10 cellular contexts compared by ENCODE assay signal in the genomic region with DNA sequence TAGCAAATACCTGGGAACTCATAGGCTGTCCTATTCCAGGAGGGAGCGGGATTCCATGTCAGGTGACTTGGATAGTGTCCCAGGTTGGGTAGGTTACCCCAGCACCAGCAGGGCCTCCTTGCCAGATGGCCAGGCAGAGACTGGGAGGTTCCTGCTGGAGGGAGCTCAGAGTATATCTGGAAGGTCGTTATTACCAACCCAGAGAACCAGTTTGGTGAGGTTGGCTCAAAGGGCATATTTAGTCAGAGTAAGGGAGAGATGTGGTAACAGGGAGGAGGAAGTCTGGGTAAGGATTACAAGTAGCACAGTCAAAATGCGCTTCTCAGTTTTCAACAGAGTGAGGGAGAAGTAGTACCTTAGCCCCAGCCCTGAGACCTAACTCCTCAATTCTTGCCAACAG. TPM values are rescaled to one million over a fixed set of nuclear protein-coding genes. Genes with fewer than 3 reads are reported as not detected.
DNase-seq lines count a peak whose midpoint lies in the region; ATAC-seq and TF ChIP-seq lines count a peak whose summit lies in the region.
"Had no signal": no experiment of that assay in that cellular context is flagged by ENCODE, and none has a peak within 500 bp of the region (broad histone marks: within the 10 kb centered on the region; RNA-seq: fewer than 3 reads in every experiment).

No MANE protein-coding gene starts in this region.

- H3K27me3 ChIP-seq in right cardiac atrium (ENCODE audit: control insufficient read depth, insufficient read depth) (no peaks in the 10 kb centered on the region), tibial artery (no peaks in the 10 kb centered on the region)

- H3K36me3 Mint-ChIP-seq in stimulated activated effector memory CD8-positive, alpha-beta T cell treated with anti-CD3 and anti-CD28 coated beads, Interleukin-12 subunit alpha, Interleukin-12 subunit beta, amount 100 ng/mL, for 72 hours: no peaks in the 10 kb centered on the region
- H3K36me3 Mint-ChIP-seq: activated naive CD4-positive, alpha-beta T cell treated with anti-CD3 and anti-CD28 coated beads, Interleukin-2, amount 50 U/mL, for 24 hours had no signal

- no peak overlapping the region for H3K27ac Mint-ChIP-seq in stimulated activated effector memory CD8-positive, alpha-beta T cell treated with anti-CD3 and anti-CD28 coated beads, Interleukin-12 subunit alpha, Interleukin-12 subunit beta, amount 100 ng/mL, for 72 hours
- H3K27ac Mint-ChIP-seq: activated naive CD4-positive, alpha-beta T cell treated with anti-CD3 and anti-CD28 coated beads, Interleukin-2, amount 50 U/mL, for 24 hours had no signal

- H3K4me1 ChIP-seq in right cardiac atrium (ENCODE audit: control insufficient read depth, insufficient read depth, low read length) (peaks cover 4% of the 10 kb centered on the region), tibial artery (peaks cover 0 to 16% (median 4%) of the 10 kb centered on the region in 4 donors)

- H3K4me3 Mint-ChIP-seq in stimulated activated effector memory CD8-positive, alpha-beta T cell treated with anti-CD3 and anti-CD28 coated beads, Interleukin-12 subunit alpha, Interleukin-12 subunit beta, amount 100 ng/mL, for 72 hours: no peak overlapping the region
- H3K4me3 Mint-ChIP-seq: activated naive CD4-positive, alpha-beta T cell treated with anti-CD3 and anti-CD28 coated beads, Interleukin-2, amount 50 U/mL, for 24 hours had no signal

- WGBS in right cardiac atrium: 71% methylated on average over 3 of the region's 3 CpGs

- peak in 2 of 3 experiments; percentile 13 to 42 for DNase-seq in NCI-H1417 (lab: John Stamatoyannopoulos, UW)
- DNase-seq in NCI-H1417 treated with DMSO at 0.1 percent for 48 hours (lab: John Stamatoyannopoulos, UW): no peak
- DNase-seq in NCI-H526 treated with DMSO at 0.1 percent for 48 hours (lab: John Stamatoyannopoulos, UW): peak; percentile 52
- no peak for DNase-seq in right cardiac atrium
- no peak for DNase-seq in stimulated activated effector memory CD8-positive, alpha-beta T cell treated with anti-CD3 and anti-CD28 coated beads, Interleukin-12 subunit alpha, Interleukin-12 subunit beta, amount 100 ng/mL, for 72 hours (ENCODE audit: low spot score in 2 of 2)
- no peak for DNase-seq in tibial artery
- DNase-seq in SW480 (ENCODE audit: low spot score): no peak
- DNase-seq: activated CD4-positive, alpha-beta T cell treated with anti-CD3 and anti-CD28 coated beads for 48 hours had no signal

- H3K27ac ChIP-seq in right cardiac atrium (ENCODE audit: low read length): no peak overlapping the region
- no peak overlapping the region for H3K27ac ChIP-seq in tibial artery

- no peaks in the 10 kb centered on the region for H3K4me1 Mint-ChIP-seq in stimulated activated effector memory CD8-positive, alpha-beta T cell treated with anti-CD3 and anti-CD28 coated beads, Interleukin-12 subunit alpha, Interleukin-12 subunit beta, amount 100 ng/mL, for 72 hours
- H3K4me1 Mint-ChIP-seq: activated naive CD4-positive, alpha-beta T cell treated with anti-CD3 and anti-CD28 coated beads, Interleukin-2, amount 50 U/mL, for 24 hours had no signal

- H3K4me3 ChIP-seq in right cardiac atrium (ENCODE audit: low read length): no peak overlapping the region
- no peak overlapping the region for H3K4me3 ChIP-seq in tibial artery

- no peaks in the 10 kb centered on the region for H3K36me3 ChIP-seq in tibial artery

- intact Hi-C loops in right cardiac atrium (cut with DNase I): no loop called here
- intact Hi-C loops in tibial artery (cut with DNase I; ENCODE audit: low total_unique reads): no loop called here

- TF ChIP-seq CTCF in tibial artery (IDR thresholded peaks at IDR 0.05): no peak

- H3K9me3 ChIP-seq in right cardiac atrium (ENCODE audit: control insufficient read depth, low read length): no peaks in the 10 kb centered on the region
- no peaks in the 10 kb centered on the region for H3K9me3 ChIP-seq in tibial artery

- no peaks in the 10 kb centered on the region for H3K9me3 Mint-ChIP-seq in stimulated activated effector memory CD8-positive, alpha-beta T cell treated with anti-CD3 and anti-CD28 coated beads, Interleukin-12 subunit alpha, Interleukin-12 subunit beta, amount 100 ng/mL, for 72 hours
- H3K9me3 Mint-ChIP-seq: activated naive CD4-positive, alpha-beta T cell treated with anti-CD3 and anti-CD28 coated beads, Interleukin-2, amount 50 U/mL, for 24 hours had no signal

- ATAC-seq in right cardiac atrium (peak; percentile 32 to 57), HG02938 (IDR thresholded peaks at IDR 0.05; ENCODE audit: unreplicated experiment) (no peak)
- peak; percentile 16 for ATAC-seq in stimulated activated effector memory CD8-positive, alpha-beta T cell treated with anti-CD3 and anti-CD28 coated beads, Interleukin-12 subunit alpha, Interleukin-12 subunit beta, amount 100 ng/mL, for 72 hours

RNA-seq across cellular contexts. Expression of a gene that starts 53.3 kb away (rescaled TPM):
- 10 to 100 TPM in 1 of 4 donors, 1 to 10 TPM in 3; 4.4 to 11.5 (median 7.3) TPM for total RNA-seq in right cardiac atrium
- 6.8 TPM for polyA plus RNA-seq in right cardiac atrium

Comparison
In these comparisons a context has a peak if more than half of its experiments do, and no peak if none do; other contexts are left out.
1. DNase-seq: peak in NCI-H1417 (2 of 3) and NCI-H526 treated with DMSO at 0.1 percent for 48 hours (single experiment); none in NCI-H1417 treated with DMSO at 0.1 percent for 48 hours (single experiment), right cardiac atrium (0 of 3), stimulated activated effector memory CD8-positive, alpha-beta T cell treated with anti-CD3 and anti-CD28 coated beads, Interleukin-12 subunit alpha, Interleukin-12 subunit beta, amount 100 ng/mL, for 72 hours (0 of 2), tibial artery (0 of 2) and SW480 (single experiment).